Comparison of ENCODE assay signal across 18 cellular contexts in the genomic region with DNA sequence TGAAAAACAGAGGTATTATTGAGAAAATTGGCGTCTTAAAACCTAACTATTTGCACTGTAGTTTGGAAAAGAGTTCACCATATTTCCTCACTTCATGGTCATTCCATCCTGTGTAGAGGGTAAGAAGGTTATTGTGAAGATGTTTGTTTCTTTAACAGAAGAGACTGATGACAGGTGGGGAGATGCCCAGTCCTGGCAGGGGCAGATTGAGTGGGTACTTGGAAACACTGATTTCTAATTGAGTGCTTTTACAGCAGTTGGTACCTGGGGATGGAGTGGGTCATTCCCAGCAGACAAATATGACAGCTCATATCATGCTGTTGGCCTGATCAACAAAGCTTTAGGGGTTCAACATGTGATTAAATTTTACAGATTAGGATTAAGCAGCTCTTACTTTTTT.
DNase-seq lines count a peak whose midpoint lies in the region; ATAC-seq and TF ChIP-seq lines count a peak whose summit lies in the region.
"Had no signal": no experiment of that assay in that cellular context is flagged by ENCODE, and none has a peak within 500 bp of the region (broad histone marks: within the 10 kb centered on the region; RNA-seq: fewer than 3 reads in every experiment).

No MANE protein-coding gene starts in this region.

- no peak overlapping the region for H3K4me3 Mint-ChIP-seq in T-cell
- H3K4me3 Mint-ChIP-seq: CD8-positive, alpha-beta T cell; HFFc6 had no signal

- H3K36me3 Mint-ChIP-seq in T-cell = peaks cover 2% of the 10 kb centered on the region

- H3K27me3 ChIP-seq in right lobe of liver = no peaks in the 10 kb centered on the region
- H3K27me3 ChIP-seq: BLaER1 treated with 17β-estradiol and CSF1 and Interleukin-3, amounts not matched to agents 10 nM and 100 nM; SJSA1 had no signal

- CTCF ChIA-PET in T-cell (lab: Charles Lee) = interaction anchor here (0.6 to 2.7 kb wide), 15 partner anchors 8 to 525 kb away, joined by 3 to 42 read pairs (median 4); no protein-coding TSS in a partner anchor

- H3K27ac ChIP-seq in right lobe of liver = peak overlapping the region in 2 of 3 donors; percentile 51 to 92
- H3K27ac ChIP-seq: BLaER1 treated with 17β-estradiol and CSF1 and Interleukin-3, amounts not matched to agents 10 nM and 100 nM; PC-9; SJSA1 had no signal

- H3K36me3 ChIP-seq in right lobe of liver = peaks cover 0 to 4% (median under 1%) of the 10 kb centered on the region in 4 donors
- H3K36me3 ChIP-seq: BLaER1 treated with 17β-estradiol and CSF1 and Interleukin-3, amounts not matched to agents 10 nM and 100 nM; SJSA1 had no signal

- WGBS in right lobe of liver (ENCODE audit: insufficient coverage, low coverage, low lambda C conversion rate, missing lambda C conversion rate) = 93% methylated on average over 1 of the region's 1 CpG

- POLR2A ChIA-PET in T-cell (lab: Charles Lee) = interaction anchor here in 1 of 2 donors (0.6 kb wide), 1 partner anchor 158 kb away, joined by 3 read pairs; no protein-coding TSS in a partner anchor

- TF ChIP-seq POLR2A in right lobe of liver (IDR thresholded peaks at IDR 0.05) = no peak

- no peak overlapping the region for H3K4me3 ChIP-seq in right lobe of liver
- H3K4me3 ChIP-seq: A549; BLaER1 treated with 17β-estradiol and CSF1 and Interleukin-3, amounts not matched to agents 10 nM and 100 nM; PC-9; SJSA1 had no signal

- no peak for TF ChIP-seq CTCF in right lobe of liver (IDR thresholded peaks at IDR 0.05)

- peak; percentile 50 for ATAC-seq in Right ventricle myocardium superior (ENCODE audit: poor library complexity)
- ATAC-seq in right lobe of liver = no peak
- no peak for ATAC-seq in T-cell (replicated peaks in 1 of 4)
- ATAC-seq: A549; CD8-positive, alpha-beta T cell had no signal

- no peak overlapping the region for H3K27ac Mint-ChIP-seq in T-cell
- H3K27ac Mint-ChIP-seq: CD8-positive, alpha-beta T cell; HFFc6 had no signal

- H3K9me3 ChIP-seq in right lobe of liver = no peaks in the 10 kb centered on the region
- H3K9me3 ChIP-seq: A549, SJSA1 had no signal

- H3K4me1 Mint-ChIP-seq in T-cell = peaks cover 0 to 10% (median 6%) of the 10 kb centered on the region in 3 donors

- H3K9me3 Mint-ChIP-seq in T-cell = no peaks in the 10 kb centered on the region
- H3K9me3 Mint-ChIP-seq: CD8-positive, alpha-beta T cell; HFFc6 had no signal

- intact Hi-C loops in Right ventricle myocardium superior (cut with DNase I) (no loop called here), cardiac septum (cut with DNase I) (loop anchor here (5.0 to 10.0 kb wide), 2 partner anchors 90 to 217 kb away; no protein-coding TSS in a partner anchor), right lobe of liver (cut with DNase I) (loop anchor here in 1 of 2 donors (10.0 kb wide), 1 partner anchor 83 kb away; no protein-coding TSS in a partner anchor)

- no peaks in the 10 kb centered on the region for H3K27me3 Mint-ChIP-seq in T-cell

- peaks cover 0 to 29% (median 17%) of the 10 kb centered on the region in 4 donors for H3K4me1 ChIP-seq in right lobe of liver
- H3K4me1 ChIP-seq: SJSA1 had no signal

- DNase-seq in Right ventricle myocardium superior = no peak
- no peak for DNase-seq in cardiac septum (ENCODE audit: low spot score)
- DNase-seq in NCI-H524 treated with DMSO at 0.1 percent for 48 hours (lab: John Stamatoyannopoulos, UW) = peak; percentile 71
- DNase-seq in right lobe of liver = no peak
- no peak for DNase-seq in GDM1 (lab: John Stamatoyannopoulos, UW)
- DNase-seq in T-cell = no peak
- no peak for DNase-seq in T-helper 9 cell
- DNase-seq: CD8-positive, alpha-beta T cell; HFFc6; NCI-H1105; NCI-H1694; NCI-H2081 treated with DMSO at 0.1 percent for 48 hours; NCI-H2227 treated with DMSO at 0.1 percent for 48 hours; NCI-H510A treated with DMSO at 0.1 percent for 48 hours; PC-9 had no signal
